1 cellular context compared by ENCODE assay signal in the genomic region with DNA sequence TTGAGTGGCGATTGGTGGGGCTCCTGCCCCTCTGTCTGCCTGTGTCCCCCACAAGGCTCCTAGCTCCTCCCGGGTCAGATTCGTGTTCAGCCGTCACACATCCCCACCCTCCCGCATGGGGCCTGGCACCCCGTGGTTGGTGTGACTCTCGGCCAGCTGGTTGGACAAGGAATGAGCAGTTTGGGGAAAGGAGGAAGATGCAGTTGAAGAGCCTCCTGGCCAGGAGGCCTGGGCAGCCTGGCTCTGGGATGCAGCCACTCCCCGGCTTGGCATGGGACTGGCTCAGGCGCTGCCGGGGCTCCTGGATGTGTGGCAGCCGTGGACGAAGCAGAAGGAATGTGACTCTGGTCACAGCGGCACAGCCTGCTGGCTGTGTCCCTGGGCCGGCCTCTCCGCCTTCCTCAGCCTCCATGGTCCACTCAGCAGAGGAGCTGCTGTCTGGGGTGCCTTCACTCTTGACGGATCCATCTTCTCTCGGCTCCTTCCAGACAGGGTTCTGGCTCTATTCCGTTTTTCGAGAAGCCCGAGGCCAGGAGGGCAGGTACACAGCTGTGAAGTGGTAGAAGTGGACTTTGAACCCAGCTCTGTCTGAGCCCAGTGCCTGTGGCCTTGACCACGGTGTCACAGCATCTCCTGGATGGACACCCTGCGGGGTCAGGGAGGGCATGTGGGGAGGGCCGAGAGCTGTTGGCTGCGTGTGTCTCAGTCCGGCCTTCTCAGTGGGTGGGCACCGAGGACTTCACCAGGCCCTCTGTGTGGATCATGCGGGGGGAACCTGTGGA.
TF ChIP-seq lines count a peak whose summit lies in the region.

No MANE protein-coding gene starts in this region.

TF ChIP-seq in IMR-90, 13 proteins besides CTCF, POLR2A, EP300 and RAD21:
- TF ChIP-seq MAZ (IDR thresholded peaks at IDR 0.05; ENCODE audit: borderline replicate concordance, low read depth, low read length) (no peak), MXI1 (IDR thresholded peaks at IDR 0.05; ENCODE audit: borderline replicate concordance, low read depth, low read length) (no peak), MAFK (IDR thresholded peaks at IDR 0.05; ENCODE audit: low read depth, low read length) (no peak), CHD1 (IDR thresholded peaks at IDR 0.05; ENCODE audit: low read depth, low read length) (no peak), NFE2L2 (IDR thresholded peaks at IDR 0.05; ENCODE audit: low read depth, low read length) (no peak), BHLHE40 (IDR thresholded peaks at IDR 0.05; ENCODE audit: low read depth, low read length) (no peak), SMC3 (IDR thresholded peaks at IDR 0.05; ENCODE audit: low read depth, low read length) (no peak), RCOR1 (IDR thresholded peaks at IDR 0.05; ENCODE audit: insufficient replicate concordance, low read length) (no peak), RFX5 (IDR thresholded peaks at IDR 0.05; ENCODE audit: low read depth, low read length) (no peak), CEBPB (IDR thresholded peaks at IDR 0.05; ENCODE audit: low read depth, low read length) (no peak), FOS (IDR thresholded peaks at IDR 0.05; ENCODE audit: low read depth, low read length) (no peak)
- TF ChIP-seq, protein P1, sequence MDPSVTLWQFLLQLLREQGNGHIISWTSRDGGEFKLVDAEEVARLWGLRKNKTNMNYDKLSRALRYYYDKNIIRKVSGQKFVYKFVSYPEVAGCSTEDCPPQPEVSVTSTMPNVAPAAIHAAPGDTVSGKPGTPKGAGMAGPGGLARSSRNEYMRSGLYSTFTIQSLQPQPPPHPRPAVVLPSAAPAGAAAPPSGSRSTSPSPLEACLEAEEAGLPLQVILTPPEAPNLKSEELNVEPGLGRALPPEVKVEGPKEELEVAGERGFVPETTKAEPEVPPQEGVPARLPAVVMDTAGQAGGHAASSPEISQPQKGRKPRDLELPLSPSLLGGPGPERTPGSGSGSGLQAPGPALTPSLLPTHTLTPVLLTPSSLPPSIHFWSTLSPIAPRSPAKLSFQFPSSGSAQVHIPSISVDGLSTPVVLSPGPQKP (IDR thresholded peaks at IDR 0.05; ENCODE audit: borderline replicate concordance, low read depth, low read length), result no peak
- TF ChIP-seq, protein P2, sequence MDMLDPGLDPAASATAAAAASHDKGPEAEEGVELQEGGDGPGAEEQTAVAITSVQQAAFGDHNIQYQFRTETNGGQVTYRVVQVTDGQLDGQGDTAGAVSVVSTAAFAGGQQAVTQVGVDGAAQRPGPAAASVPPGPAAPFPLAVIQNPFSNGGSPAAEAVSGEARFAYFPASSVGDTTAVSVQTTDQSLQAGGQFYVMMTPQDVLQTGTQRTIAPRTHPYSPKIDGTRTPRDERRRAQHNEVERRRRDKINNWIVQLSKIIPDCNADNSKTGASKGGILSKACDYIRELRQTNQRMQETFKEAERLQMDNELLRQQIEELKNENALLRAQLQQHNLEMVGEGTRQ (IDR thresholded peaks at IDR 0.05; ENCODE audit: low read depth, low read length), result no peak
